ENCODE assay signal across 8 cellular contexts in the genomic region with DNA sequence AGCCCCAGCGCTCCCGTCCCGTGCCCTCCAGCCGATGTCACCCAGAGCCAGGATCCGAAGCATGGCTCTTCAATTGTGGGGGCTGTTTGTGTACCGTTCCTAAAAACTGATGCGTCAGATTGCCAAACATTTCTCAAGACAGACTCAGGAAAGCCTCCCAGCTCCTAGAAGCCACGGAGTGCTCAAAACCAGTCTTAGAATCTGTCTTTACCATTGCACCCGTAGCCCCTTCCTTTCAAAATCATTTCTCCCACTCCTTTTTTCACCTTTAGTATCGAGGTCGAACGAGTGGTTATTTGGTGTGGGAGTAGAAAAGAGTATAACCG. TPM values are rescaled to one million over a fixed set of nuclear protein-coding genes. Genes with fewer than 3 reads are reported as not detected.
DNase-seq lines count a peak whose midpoint lies in the region; ATAC-seq and TF ChIP-seq lines count a peak whose summit lies in the region.

No MANE protein-coding gene starts in this region.

- no peaks in the 10 kb centered on the region for H3K9me3 Mint-ChIP-seq in activated naive CD4-positive, alpha-beta T cell treated with anti-CD3 and anti-CD28 coated beads for 36 hours
- H3K9me3 Mint-ChIP-seq in WTC11 = peaks cover 7% of the 10 kb centered on the region
- no peaks in the 10 kb centered on the region for H3K9me3 Mint-ChIP-seq in stimulated activated memory B cell treated with anti-CD40 and anti-IgM and Interleukin-4, amounts not matched to agents 10 μg/mL and 1 μg/mL and 100 μg/mL, for 72 hours

- H3K27me3 ChIP-seq in iPS DF 6.9 (ENCODE audit: control insufficient read depth, insufficient read depth, low read length) = no peaks in the 10 kb centered on the region

- peak overlapping the region; percentile 91 for H3K27ac Mint-ChIP-seq in activated naive CD4-positive, alpha-beta T cell treated with anti-CD3 and anti-CD28 coated beads for 36 hours
- peak overlapping the region; percentile 93 for H3K27ac Mint-ChIP-seq in WTC11
- peak overlapping the region; percentile 93 for H3K27ac Mint-ChIP-seq in stimulated activated memory B cell treated with anti-CD40 and anti-IgM and Interleukin-4, amounts not matched to agents 10 μg/mL and 1 μg/mL and 100 μg/mL, for 72 hours

- H3K27ac ChIP-seq in iPS DF 6.9 (ENCODE audit: low read length) = no peak overlapping the region

- H3K27me3 Mint-ChIP-seq in activated naive CD4-positive, alpha-beta T cell treated with anti-CD3 and anti-CD28 coated beads for 36 hours (ENCODE audit: low read depth) = no peaks in the 10 kb centered on the region
- H3K27me3 Mint-ChIP-seq in WTC11 (ENCODE audit: low read depth) = no peaks in the 10 kb centered on the region; the same call in 1 of the 2 replicates
- H3K27me3 Mint-ChIP-seq in stimulated activated memory B cell treated with anti-CD40 and anti-IgM and Interleukin-4, amounts not matched to agents 10 μg/mL and 1 μg/mL and 100 μg/mL, for 72 hours = no peaks in the 10 kb centered on the region

- H3K36me3 ChIP-seq in iPS DF 6.9 (ENCODE audit: control insufficient read depth, insufficient read depth, low read length) = no peaks in the 10 kb centered on the region

- H3K4me1 ChIP-seq in iPS DF 6.9 (ENCODE audit: control insufficient read depth, insufficient read depth, low read length) = no peaks in the 10 kb centered on the region; the same call in 1 of the 2 replicates

- H3K4me3 Mint-ChIP-seq in activated naive CD4-positive, alpha-beta T cell treated with anti-CD3 and anti-CD28 coated beads for 36 hours = peak overlapping the region; percentile 98
- peak overlapping the region; percentile 97 for H3K4me3 Mint-ChIP-seq in WTC11
- H3K4me3 Mint-ChIP-seq in stimulated activated memory B cell treated with anti-CD40 and anti-IgM and Interleukin-4, amounts not matched to agents 10 μg/mL and 1 μg/mL and 100 μg/mL, for 72 hours = peak overlapping the region; percentile 93

- no peak for TF ChIP-seq CTCF in WTC11 (IDR thresholded peaks at IDR 0.05)

- peaks cover 4% of the 10 kb centered on the region for H3K36me3 Mint-ChIP-seq in activated naive CD4-positive, alpha-beta T cell treated with anti-CD3 and anti-CD28 coated beads for 36 hours (ENCODE audit: low read depth)
- no peaks in the 10 kb centered on the region; the same call in 1 of the 2 replicates for H3K36me3 Mint-ChIP-seq in WTC11
- peaks cover 19% of the 10 kb centered on the region for H3K36me3 Mint-ChIP-seq in stimulated activated memory B cell treated with anti-CD40 and anti-IgM and Interleukin-4, amounts not matched to agents 10 μg/mL and 1 μg/mL and 100 μg/mL, for 72 hours

- CTCF ChIA-PET in activated naive CD4-positive, alpha-beta T cell treated with anti-CD3 and anti-CD28 coated beads for 36 hours (lab: Charles Lee) = interaction anchor here (1.0 to 1.1 kb wide), 3 partner anchors 11 to 224 kb away, joined by 4 to 5 read pairs (median 4); no protein-coding TSS in a partner anchor
- CTCF ChIA-PET in WTC11 (lab: Charles Lee) = interaction anchor here (1.0 to 1.1 kb wide), 2 partner anchors 51 to 61 kb away, joined by 3 read pairs; no protein-coding TSS in a partner anchor

- WGBS in iPS DF 6.9 (ENCODE audit: insufficient coverage, insufficient read length) = no CpG with 5 or more reads among the region's 13 CpGs

- no peak for ATAC-seq in WTC11
- no peak for ATAC-seq in stimulated activated memory B cell treated with anti-CD40 and anti-IgM and Interleukin-4, amounts not matched to agents 10 μg/mL and 1 μg/mL and 100 μg/mL, for 72 hours
- no peak for ATAC-seq in HG02759 (IDR thresholded peaks at IDR 0.05; ENCODE audit: unreplicated experiment)
- ATAC-seq in GM19467 (IDR thresholded peaks at IDR 0.05; ENCODE audit: unreplicated experiment) = no peak

- no peak for DNase-seq in activated naive CD4-positive, alpha-beta T cell treated with anti-CD3 and anti-CD28 coated beads for 36 hours
- no peak for DNase-seq in activated naive CD4-positive, alpha-beta T cell (lab: John Stamatoyannopoulos, UW)
- DNase-seq in WTC11 (ENCODE audit: low spot score) (no peak), iPS DF 6.9 (ENCODE audit: low read depth, low spot score) (no peak), ecto neural progenitor cell (ENCODE audit: low spot score) (no peak)

- no peaks in the 10 kb centered on the region for H3K9me3 ChIP-seq in iPS DF 6.9 (ENCODE audit: control insufficient read depth, insufficient read depth, low read length)

- H3K4me3 ChIP-seq in iPS DF 6.9 (ENCODE audit: low read length) = peak overlapping the region; percentile 87

- POLR2A ChIA-PET in WTC11 (lab: Charles Lee) = interaction anchor here (1.0 to 1.5 kb wide), 2 partner anchors 32 to 85 kb away, joined by 3 to 4 read pairs; no protein-coding TSS in a partner anchor

- intact Hi-C loops in activated naive CD4-positive, alpha-beta T cell treated with anti-CD3 and anti-CD28 coated beads for 36 hours (cut with micrococcal nuclease) = loop anchor here (1.0 to 5.0 kb wide), 16 partner anchors 34 to 578 kb away; partner anchors contain the start of genes ITPR2, MED21, MRPS35 and PPFIBP1

- H3K4me1 Mint-ChIP-seq in activated naive CD4-positive, alpha-beta T cell treated with anti-CD3 and anti-CD28 coated beads for 36 hours (ENCODE audit: low read depth) = peaks cover 43% of the 10 kb centered on the region
- peaks cover 21% of the 10 kb centered on the region for H3K4me1 Mint-ChIP-seq in WTC11
- peaks cover 35% of the 10 kb centered on the region for H3K4me1 Mint-ChIP-seq in stimulated activated memory B cell treated with anti-CD40 and anti-IgM and Interleukin-4, amounts not matched to agents 10 μg/mL and 1 μg/mL and 100 μg/mL, for 72 hours

TF ChIP-seq in WTC11, 78 proteins besides CTCF, POLR2A, EP300 and RAD21:
- TF ChIP-seq, protein P1, sequence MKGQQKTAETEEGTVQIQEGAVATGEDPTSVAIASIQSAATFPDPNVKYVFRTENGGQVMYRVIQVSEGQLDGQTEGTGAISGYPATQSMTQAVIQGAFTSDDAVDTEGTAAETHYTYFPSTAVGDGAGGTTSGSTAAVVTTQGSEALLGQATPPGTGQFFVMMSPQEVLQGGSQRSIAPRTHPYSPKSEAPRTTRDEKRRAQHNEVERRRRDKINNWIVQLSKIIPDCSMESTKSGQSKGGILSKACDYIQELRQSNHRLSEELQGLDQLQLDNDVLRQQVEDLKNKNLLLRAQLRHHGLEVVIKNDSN (CRISPR knock-in tag; IDR thresholded peaks at IDR 0.05) = 0 out of 2 replicates have a peak, but pooled peaks have one; percentile 1
- TF ChIP-seq ZNF671 (CRISPR knock-in tag; IDR thresholded peaks at IDR 0.05) = no peak
TF ChIP-seq in WTC11: peak in this region for 1.

RNA-seq across cellular contexts. Expression of gene STK38L, which starts 0.6 kb away (rescaled TPM):
- 10 to 100 TPM; 21.3 to 21.4 TPM for total RNA-seq in activated naive CD4-positive, alpha-beta T cell treated with anti-CD3 and anti-CD28 coated beads for 36 hours
- total RNA-seq in WTC11 (2021) = 37.6 to 47.2 TPM (median 41.7 TPM) in 3 replicates
